ENCODE assay signal across 1 cellular context in the genomic region with DNA sequence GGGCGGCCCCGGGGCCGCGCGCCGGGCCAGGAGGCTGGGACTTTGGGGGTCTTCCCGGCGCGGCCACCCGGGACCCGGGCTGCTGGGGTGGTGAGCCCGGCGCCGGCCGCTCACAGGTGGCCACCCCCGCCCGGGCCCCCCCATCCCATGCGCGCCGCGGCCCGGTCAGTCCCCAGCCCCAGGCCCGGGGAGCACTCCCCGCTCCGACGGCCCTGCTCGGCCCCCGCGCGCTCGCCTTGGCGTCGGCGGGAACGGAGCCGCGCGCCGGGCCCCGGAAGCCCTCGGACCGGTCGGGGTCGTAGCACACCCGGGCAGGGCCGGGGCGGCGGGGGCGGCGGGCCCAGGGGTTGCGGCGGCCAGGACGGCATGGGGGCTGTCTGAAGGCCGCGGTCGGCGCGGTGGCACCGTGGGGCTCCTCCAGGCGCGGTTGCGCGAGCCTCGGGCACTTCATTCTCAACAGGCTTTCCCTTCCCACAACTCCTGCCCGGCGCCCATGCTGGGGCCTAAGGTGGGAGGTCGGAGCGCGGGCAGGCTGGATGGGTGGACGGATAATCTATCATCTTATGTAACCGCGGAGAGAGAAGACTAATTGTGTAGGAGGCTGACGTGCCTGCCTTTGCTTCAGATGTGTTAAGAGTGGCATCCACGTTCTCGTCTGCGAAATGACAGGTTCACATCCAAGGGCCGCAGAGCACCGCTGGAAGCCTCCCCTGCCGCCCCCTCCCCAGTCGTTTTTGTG.
TF ChIP-seq lines count a peak whose summit lies in the region.

No MANE protein-coding gene starts in this region.

TF ChIP-seq in WTC11, 78 proteins besides CTCF, POLR2A, EP300 and RAD21 (continued from another document):
- no peak for TF ChIP-seq TEAD4 (CRISPR knock-in tag; IDR thresholded peaks at IDR 0.05)
